15 cellular contexts compared by ENCODE assay signal in the genomic region with DNA sequence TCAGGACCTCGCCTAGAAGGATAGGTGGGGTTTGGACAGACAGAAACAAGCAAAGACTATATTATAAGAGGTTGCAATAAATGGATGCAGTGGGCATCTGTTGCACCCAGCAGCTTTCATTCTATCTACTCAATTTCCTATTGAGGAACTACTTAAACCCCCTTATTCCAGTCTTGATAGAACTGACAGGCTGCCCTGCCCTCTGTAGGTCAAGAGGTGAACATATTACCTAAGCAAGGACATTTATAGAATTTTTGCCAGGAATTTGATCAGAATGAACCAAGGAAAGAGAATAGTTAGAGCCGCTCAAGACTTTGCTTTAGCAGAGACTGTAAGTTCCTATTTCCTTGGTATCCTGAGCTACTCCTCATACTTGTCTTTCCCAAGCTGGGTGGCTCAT. TPM values are rescaled to one million over a fixed set of nuclear protein-coding genes. Genes with fewer than 3 reads are reported as not detected.
DNase-seq lines count a peak whose midpoint lies in the region; ATAC-seq, FAIRE-seq and TF ChIP-seq lines count a peak whose summit lies in the region.
"Had no signal": no experiment of that assay in that cellular context is flagged by ENCODE, and none has a peak within 500 bp of the region (broad histone marks: within the 10 kb centered on the region; RNA-seq: fewer than 3 reads in every experiment).

No MANE protein-coding gene starts in this region.

- H3K27ac Mint-ChIP-seq in glutamatergic neuron (ENCODE audit: unreplicated experiment) = no peak overlapping the region

- TF ChIP-seq POLR2A in GM12892 (IDR thresholded peaks at IDR 0.05; ENCODE audit: low read depth, low read length) = no peak

- no peaks in the 10 kb centered on the region for H3K36me3 ChIP-seq in Panc1 (ENCODE audit: control insufficient read depth, insufficient read depth, low read length)

- H3K27ac ChIP-seq in Panc1 (ENCODE audit: low read length) = no peak overlapping the region

- H3K4me1 Mint-ChIP-seq in glutamatergic neuron (ENCODE audit: low read depth, unreplicated experiment) = no peaks in the 10 kb centered on the region

- FAIRE-seq in GM12892 (lab: Jason Lieb, UNC) = no peak
- FAIRE-seq: islet of Langerhans had no signal

- POLR2A ChIA-PET in Panc1 (lab: Charles Lee) = no interaction called here

- CTCF ChIA-PET in Panc1 (lab: Charles Lee) = interaction anchor here (0.5 kb wide), 1 partner anchor 40 kb away, joined by 10 read pairs; no protein-coding TSS in a partner anchor

- peaks cover 10% of the 10 kb centered on the region; the same call in 1 of the 2 replicates for H3K9me3 ChIP-seq in Panc1 (ENCODE audit: control insufficient read depth, insufficient read depth, low read depth, low read length)

- intact Hi-C loops in Panc1 (cut with micrococcal nuclease; ENCODE audit: unreplicated experiment) = no loop called here

- DNase-seq in NOMO-1 treated with DMSO at 0.1 percent for 48 hours (lab: John Stamatoyannopoulos, UW; ENCODE audit: unreplicated experiment) (peak; percentile 1), NOMO-1 treated with dmso at 0.1 percent for 144 hours (lab: John Stamatoyannopoulos, UW; ENCODE audit: unreplicated experiment) (no peak), GM13977 (ENCODE audit: low spot score) (no peak), Panc1 (ENCODE audit: low read depth, low spot score) (no peak), glutamatergic neuron (no peak), GM12892 (ENCODE audit: insufficient read length) (no peak), NCI-H2029 treated with DMSO at 0.1 percent for 48 hours (lab: John Stamatoyannopoulos, UW) (no peak)
- DNase-seq: activated naive CD8-positive, alpha-beta T cell treated with anti-CD3 and anti-CD28 coated beads, Interleukin-2, amount 50 U/mL, for 24 hours; COR-L47; midbrain; NCI-H2081 treated with DMSO at 0.1 percent for 48 hours; nucleus accumbens; stimulated activated naive CD4-positive, alpha-beta T cell had no signal

- H3K4me3 Mint-ChIP-seq in glutamatergic neuron (ENCODE audit: unreplicated experiment) = no peak overlapping the region

- H3K27me3 ChIP-seq in Panc1 (ENCODE audit: control insufficient read depth, insufficient read depth, low read length) = no peaks in the 10 kb centered on the region

- ATAC-seq in Panc1 = no peak
- no peak for ATAC-seq in HG03280 (IDR thresholded peaks at IDR 0.05; ENCODE audit: unreplicated experiment)

- no peaks in the 10 kb centered on the region for H3K27me3 Mint-ChIP-seq in glutamatergic neuron (ENCODE audit: unreplicated experiment)
- H3K27me3 Mint-ChIP-seq: activated naive CD8-positive, alpha-beta T cell treated with anti-CD3 and anti-CD28 coated beads, Interleukin-2, amount 50 U/mL, for 24 hours had no signal

- H3K9me3 Mint-ChIP-seq in glutamatergic neuron (ENCODE audit: unreplicated experiment) = no peaks in the 10 kb centered on the region
- H3K9me3 Mint-ChIP-seq: activated naive CD8-positive, alpha-beta T cell treated with anti-CD3 and anti-CD28 coated beads, Interleukin-2, amount 50 U/mL, for 24 hours had no signal

- peak; percentile 29 for TF ChIP-seq CTCF in GM13977 (IDR thresholded peaks at IDR 0.05; ENCODE audit: extremely low read depth, insufficient read depth, missing control alignments)
- TF ChIP-seq CTCF in Panc1 (IDR thresholded peaks at IDR 0.05) = peak; percentile 40; the same call in 1 of the 2 replicates
- TF ChIP-seq CTCF in glutamatergic neuron (IDR thresholded peaks at IDR 0.05; ENCODE audit: partially characterized antibody, unreplicated experiment) = peak; percentile 19

- BruUV-seq in Panc1 (replicated peaks; lab: Mats Ljungman, UMichigan) = no TSS peak

- no peaks in the 10 kb centered on the region for H3K4me1 ChIP-seq in Panc1 (ENCODE audit: control insufficient read depth, insufficient read depth, low read length)

- in situ Hi-C loops in GM13977 (cut with MboI; ENCODE audit: low pct_unique_long_range_greater_than_20kb, low sequenced_read_pairs, unreplicated experiment) = no loop called here
- in situ Hi-C loops in Panc1 (cut with HindIII; ENCODE audit: low pct_unique_long_range_greater_than_20kb, low sequenced_read_pairs) = no loop called here

- no peak overlapping the region for H3K4me3 ChIP-seq in Panc1 (ENCODE audit: low read depth in 2 of 2, low read length in 2 of 2)

- H3K36me3 Mint-ChIP-seq in glutamatergic neuron (ENCODE audit: unreplicated experiment) = peaks cover 7% of the 10 kb centered on the region

RNA-seq across cellular contexts. Expression of a gene that starts 9.5 kb away (rescaled TPM):
- total RNA-seq in Panc1 (2021; ENCODE audit: unreplicated experiment) = 36.3 TPM
- polyA plus RNA-seq in Panc1 (2012; ENCODE audit: insufficient read length) = 12.8 TPM
- total RNA-seq in glutamatergic neuron (ENCODE audit: unreplicated experiment) = 61.0 TPM
- polyA plus RNA-seq in GM12892 (2012; ENCODE audit: missing spikeins) = 16.7 TPM

RNA-seq across cellular contexts. Expression of a gene that starts 9.8 kb away (rescaled TPM):
- 40.3 TPM for total RNA-seq in Panc1 (2021; ENCODE audit: unreplicated experiment)
- polyA plus RNA-seq in Panc1 (2012; ENCODE audit: insufficient read length) = 26.2 TPM
- 33.0 TPM for total RNA-seq in glutamatergic neuron (ENCODE audit: unreplicated experiment)
- 38.1 TPM for polyA plus RNA-seq in GM12892 (2012; ENCODE audit: missing spikeins)
